ENCODE assay signal across 8 cellular contexts in genomic region chr5:160420331-160420610, GRCh38. TPM values are rescaled to one million over a fixed set of nuclear protein-coding genes. Genes with fewer than 3 reads are reported as not detected.
DNase-seq lines count a peak whose midpoint lies in the region; ATAC-seq and TF ChIP-seq lines count a peak whose summit lies in the region.

No MANE protein-coding gene starts in this region.

- peaks cover 68% of the 10 kb centered on the region for H3K79me2 ChIP-seq in mammary epithelial cell (ENCODE audit: insufficient read depth, low read length)

- ATAC-seq in gastrocnemius medialis: no peak
- ATAC-seq in HG03378 (IDR thresholded peaks at IDR 0.05; ENCODE audit: unreplicated experiment): no peak

- H2AFZ ChIP-seq in mammary epithelial cell (ENCODE audit: low read depth, low read length): peak overlapping the region; percentile 62

- H3K27ac ChIP-seq in mammary epithelial cell (ENCODE audit: insufficient read depth, low read depth, low read length): no peak overlapping the region
- H3K27ac ChIP-seq in gastrocnemius medialis: peak overlapping the region; percentile 87 to 91 (median 88)

- TF ChIP-seq POLR2A in NB4 (IDR thresholded peaks at IDR 0.05; ENCODE audit: extremely low read depth, insufficient read length) (no peak), gastrocnemius medialis (IDR thresholded peaks at IDR 0.05) (no peak)

- peak overlapping the region; percentile 97 for H3K4me3 Mint-ChIP-seq in activated CD4-positive, alpha-beta T cell treated with anti-CD3 and anti-CD28 coated beads, Interleukin-2, amount 10 ng/mL, durations not matched to agents 24 days and 14 days

- no peaks in the 10 kb centered on the region for H3K9me3 Mint-ChIP-seq in activated CD4-positive, alpha-beta T cell treated with anti-CD3 and anti-CD28 coated beads, Interleukin-2, amount 10 ng/mL, durations not matched to agents 24 days and 14 days

- TF ChIP-seq CTCF in NB4 (IDR thresholded peaks at IDR 0.05; ENCODE audit: low read depth, low read length): no peak
- no peak for TF ChIP-seq CTCF in mammary epithelial cell (conservative IDR thresholded peaks at IDR 0.05 in 1 of 2, IDR thresholded peaks at IDR 0.05 in 1 of 2; ENCODE audit: extremely low read depth in 1 of 2, insufficient read depth in 1 of 2, low read depth in 1 of 2, low read length in 2 of 2)
- no peak for TF ChIP-seq CTCF in gastrocnemius medialis (IDR thresholded peaks at IDR 0.05 in 4 of 5, conservative IDR thresholded peaks at IDR 0.05 in 1 of 5)

- peak overlapping the region; percentile 94 for H3K4me3 ChIP-seq in NB4 (ENCODE audit: low read depth, low read length)
- no peak overlapping the region for H3K4me3 ChIP-seq in mammary epithelial cell (replicated peaks in 1 of 3; ENCODE audit: insufficient read depth in 1 of 3, low read depth in 2 of 3, low read length in 3 of 3)
- H3K4me3 ChIP-seq in gastrocnemius medialis: no peak overlapping the region

- dilution Hi-C loops in mammary epithelial cell (cut with HindIII; ENCODE audit: low sequenced_read_pairs): no loop called here

- no peaks in the 10 kb centered on the region for H3K27me3 Mint-ChIP-seq in activated CD4-positive, alpha-beta T cell treated with anti-CD3 and anti-CD28 coated beads, Interleukin-2, amount 10 ng/mL, durations not matched to agents 24 days and 14 days

- in situ Hi-C loops in mammary epithelial cell (cut with MboI; ENCODE audit: low sequenced_read_pairs in 2 of 2): no loop called here
- in situ Hi-C loops in gastrocnemius medialis (cut with MboI; ENCODE audit: low sequenced_read_pairs in 4 of 4): no loop called here

- peak overlapping the region; percentile 97 for H3K27ac Mint-ChIP-seq in activated CD4-positive, alpha-beta T cell treated with anti-CD3 and anti-CD28 coated beads, Interleukin-2, amount 10 ng/mL, durations not matched to agents 24 days and 14 days

- intact Hi-C loops in activated CD4-positive, alpha-beta T cell treated with anti-CD3 and anti-CD28 coated beads, Interleukin-2, amount 10 ng/mL, durations not matched to agents 24 days and 14 days (cut with micrococcal nuclease): loop anchor here (5.0 kb wide), 1 partner anchor 87 kb away; no protein-coding TSS in a partner anchor
- intact Hi-C loops in mammary epithelial cell (cut with micrococcal nuclease): loop anchor here (5.0 kb wide), 1 partner anchor 417 kb away; no protein-coding TSS in a partner anchor
- intact Hi-C loops in gastrocnemius medialis (cut with DNase I; ENCODE audit: low total_unique reads): no loop called here

- no peaks in the 10 kb centered on the region for H3K9me3 ChIP-seq in mammary epithelial cell (replicated peaks; ENCODE audit: insufficient read depth, low read length)
- H3K9me3 ChIP-seq in gastrocnemius medialis: no peaks in the 10 kb centered on the region

- H3K4me1 ChIP-seq in mammary epithelial cell (ENCODE audit: insufficient read depth, low read length) (peaks cover 37% of the 10 kb centered on the region), gastrocnemius medialis (peaks cover 27 to 28% of the 10 kb centered on the region in 2 donors)

- H3K4me1 Mint-ChIP-seq in activated CD4-positive, alpha-beta T cell treated with anti-CD3 and anti-CD28 coated beads, Interleukin-2, amount 10 ng/mL, durations not matched to agents 24 days and 14 days: peaks cover 72% of the 10 kb centered on the region

- no peak for DNase-seq in activated CD4-positive, alpha-beta T cell treated with anti-CD3 and anti-CD28 coated beads, Interleukin-2, amount 10 ng/mL, durations not matched to agents 24 days and 14 days
- DNase-seq in activated CD4-positive, alpha-beta T cell treated with anti-CD3 and anti-CD28 coated beads, Interleukin-2, amount 50 U/mL, for 48 hours: no peak
- DNase-seq in NB4 (ENCODE audit: low read depth) (no peak), mammary epithelial cell (no peak), gastrocnemius medialis (no peak), A172 (ENCODE audit: low spot score) (no peak), NCI-H69 (lab: John Stamatoyannopoulos, UW) (no peak)

- CTCF ChIA-PET in mammary epithelial cell (lab: Charles Lee; ENCODE audit: low non-redundant PET): no interaction called here

- H3K9ac ChIP-seq in mammary epithelial cell (ENCODE audit: insufficient read depth, low read length): no peak overlapping the region

- no peak overlapping the region for H3K4me2 ChIP-seq in mammary epithelial cell (ENCODE audit: insufficient read depth, low read depth, low read length)

- H4K20me1 ChIP-seq in mammary epithelial cell (ENCODE audit: insufficient read depth, low read length): no peaks in the 10 kb centered on the region

- no TSS peak for BruUV-seq in mammary epithelial cell (replicated peaks; lab: Mats Ljungman, UMichigan)

- H3K27me3 ChIP-seq in mammary epithelial cell (ENCODE audit: insufficient read depth, low read length) (no peaks in the 10 kb centered on the region), gastrocnemius medialis (no peaks in the 10 kb centered on the region)

- peaks cover 25% of the 10 kb centered on the region for H3K36me3 Mint-ChIP-seq in activated CD4-positive, alpha-beta T cell treated with anti-CD3 and anti-CD28 coated beads, Interleukin-2, amount 10 ng/mL, durations not matched to agents 24 days and 14 days (ENCODE audit: low read depth)

- H3K36me3 ChIP-seq in mammary epithelial cell (ENCODE audit: insufficient read depth, low read length): peaks cover 11% of the 10 kb centered on the region
- no peaks in the 10 kb centered on the region for H3K36me3 ChIP-seq in gastrocnemius medialis

RNA-seq across cellular contexts. Expression of gene PTTG1, which starts 1.4 kb away (rescaled TPM):
- total RNA-seq in activated CD4-positive, alpha-beta T cell treated with anti-CD3 and anti-CD28 coated beads, Interleukin-2, amount 10 ng/mL, durations not matched to agents 24 days and 14 days: 88.9 and 94.3 TPM in 2 replicates
- total RNA-seq in mammary epithelial cell (100 to 1,000 TPM in 1 of 2 donors, 10 to 100 TPM in 1; 28.5 to 106 TPM), gastrocnemius medialis (10 to 100 TPM in 2 of 4 donors, 1 to 10 TPM in 2; 1.1 to 18.1 (median 11.4) TPM)
- polyA plus RNA-seq in mammary epithelial cell: 381 TPM
- polyA minus RNA-seq in mammary epithelial cell: 53.7 TPM
- total RNA-seq in A172 (2014; rRNA removed; shearing (Covaris generic)): 292 and 382 TPM in 2 replicates

RNA-seq across cellular contexts. Expression of gene SLU7, which starts 1.4 kb away (rescaled TPM):
- total RNA-seq in activated CD4-positive, alpha-beta T cell treated with anti-CD3 and anti-CD28 coated beads, Interleukin-2, amount 10 ng/mL, durations not matched to agents 24 days and 14 days: 38.4 and 39.8 TPM in 2 replicates
- total RNA-seq in mammary epithelial cell (10 to 100 TPM; 38.3 to 38.7 TPM), gastrocnemius medialis (100 to 1,000 TPM in 1 of 4 donors, 10 to 100 TPM in 3; 61.4 to 103 (median 87.2) TPM)
- polyA plus RNA-seq in mammary epithelial cell: 21.4 TPM
- 34.9 TPM for polyA minus RNA-seq in mammary epithelial cell
- total RNA-seq in A172 (2014; rRNA removed; shearing (Covaris generic)): 58.4 and 62.1 TPM in 2 replicates

RNA-seq across cellular contexts. Expression of gene FAM200C, which starts 20.4 kb away (rescaled TPM):
- total RNA-seq in activated CD4-positive, alpha-beta T cell treated with anti-CD3 and anti-CD28 coated beads, Interleukin-2, amount 10 ng/mL, durations not matched to agents 24 days and 14 days: 1.4 and 1.5 TPM in 2 replicates
- total RNA-seq in mammary epithelial cell (1 to 10 TPM; 1.6 to 2.8 TPM), gastrocnemius medialis (1 to 10 TPM in 1 of 4 donors, under 1 TPM in 3; 0.51 to 1.1 (median 0.86) TPM)
- polyA plus RNA-seq in mammary epithelial cell: 1.3 TPM
- not detected for polyA minus RNA-seq in mammary epithelial cell
- 14.1 and 17.9 TPM in 2 replicates for total RNA-seq in A172 (2014; rRNA removed; shearing (Covaris generic))

RNA-seq across cellular contexts. Expression of gene C1QTNF2, which starts 49.8 kb away (rescaled TPM):
- total RNA-seq in activated CD4-positive, alpha-beta T cell treated with anti-CD3 and anti-CD28 coated beads, Interleukin-2, amount 10 ng/mL, durations not matched to agents 24 days and 14 days: not detected in 2 replicates
- total RNA-seq in mammary epithelial cell (under 1 TPM in 1 of 2 donors, not detected in 1; 0.33 TPM), gastrocnemius medialis (under 1 TPM in 2 of 4 donors, not detected in 2; 0.09 to 0.65 TPM)
- polyA plus RNA-seq in mammary epithelial cell: 0.28 TPM
- not detected for polyA minus RNA-seq in mammary epithelial cell
- 1.5 and 1.6 TPM in 2 replicates for total RNA-seq in A172 (2014; rRNA removed; shearing (Covaris generic))
